ENCODE assay signal across 8 cellular contexts in genomic region chr4:153344131-153345010, GRCh38. TPM values are rescaled to one million over a fixed set of nuclear protein-coding genes. Genes with fewer than 3 reads are reported as not detected.
DNase-seq lines count a peak whose midpoint lies in the region; ATAC-seq, FAIRE-seq and TF ChIP-seq lines count a peak whose summit lies in the region.

MND1 (plus strand) TSS chr4:153344688; CDS start chr4:153344738, 50 bp downstream.

- peak within 1 kb of the TSS; percentile 98 for H3K4me2 ChIP-seq in keratinocyte (ENCODE audit: control insufficient read depth, extremely low read depth, insufficient read depth, low read depth, low read length)

- ATAC-seq in GM19025 (IDR thresholded peaks at IDR 0.05; ENCODE audit: low read depth, unreplicated experiment) (peak; percentile 84), HG03280 (IDR thresholded peaks at IDR 0.05; ENCODE audit: unreplicated experiment) (peak; percentile 89)
- peak; percentile 91 for ATAC-seq in central memory CD8-positive, alpha-beta T cell (replicated peaks; ENCODE audit: extremely low read depth, poor library complexity, severe bottlenecking)

- H3K27ac Mint-ChIP-seq in central memory CD8-positive, alpha-beta T cell (ENCODE audit: low read depth) = no peak within 1 kb of the TSS

- H3K36me3 ChIP-seq in keratinocyte (ENCODE audit: control insufficient read depth in 2 of 2, extremely low read depth in 1 of 2, insufficient read depth in 2 of 2, low read length in 2 of 2) = no peaks in the 10 kb centered on the region

- H2AFZ ChIP-seq in keratinocyte (ENCODE audit: control insufficient read depth, low read length) = peak within 1 kb of the TSS; percentile 97

- peak in 2 of 3 experiments; percentile 78 to 84 for TF ChIP-seq CTCF in keratinocyte (optimal IDR thresholded peaks at IDR 0.05 in 1 of 3, IDR thresholded peaks at IDR 0.05 in 1 of 3, conservative IDR thresholded peaks at IDR 0.05 in 1 of 3; ENCODE audit: extremely low read depth in 1 of 3, insufficient read depth in 2 of 3, low read length in 3 of 3)

- H3K27me3 ChIP-seq in keratinocyte (ENCODE audit: control insufficient read depth, extremely low read depth, insufficient read depth, low read length) = no peaks in the 10 kb centered on the region

- peaks cover 3% of the 10 kb centered on the region for H3K36me3 Mint-ChIP-seq in central memory CD8-positive, alpha-beta T cell (ENCODE audit: insufficient read depth)

- peaks cover 26% of the 10 kb centered on the region for H3K27me3 Mint-ChIP-seq in central memory CD8-positive, alpha-beta T cell

- H3K4me1 Mint-ChIP-seq in central memory CD8-positive, alpha-beta T cell = no peaks in the 10 kb centered on the region

- DNase-seq in Ammon's horn (ENCODE audit: low spot score) (peak; percentile 85), NCI-H345 treated with DMSO at 0.1 percent for 48 hours (lab: John Stamatoyannopoulos, UW; ENCODE audit: unreplicated experiment) (peak; percentile 50), keratinocyte (ENCODE audit: low read depth, low spot score) (no peak)
- peak; percentile 81 for DNase-seq in activated CD4-positive, CD25-positive, alpha-beta regulatory T cell treated with anti-CD3 and anti-CD28 coated beads, Interleukin-2, amount 50 U/mL, for 16 hours (ENCODE audit: low read depth, low spot score)
- DNase-seq in central memory CD8-positive, alpha-beta T cell (ENCODE audit: low spot score in 2 of 2) = peak; percentile 82 to 91
- DNase-seq in stimulated activated CD4-positive, alpha-beta T cell treated with anti-CD3 and anti-CD28 coated beads, Interleukin-15, amount 100 ng/mL, for 1 hour (ENCODE audit: low read depth in 1 of 2, low spot score in 1 of 2) = peak; percentile 80 to 91

- peaks cover 12% of the 10 kb centered on the region for H3K79me2 ChIP-seq in keratinocyte (ENCODE audit: control insufficient read depth, insufficient read depth, low read length)

- H3K9me1 ChIP-seq in keratinocyte (ENCODE audit: control insufficient read depth, extremely low read depth, insufficient read depth, low read length) = no peaks in the 10 kb centered on the region

- no peaks in the 10 kb centered on the region for H3K9me3 Mint-ChIP-seq in central memory CD8-positive, alpha-beta T cell

- peak within 1 kb of the TSS; percentile 85 for H3K4me3 Mint-ChIP-seq in central memory CD8-positive, alpha-beta T cell

- no peak for FAIRE-seq in keratinocyte (lab: Jason Lieb, UNC)

- peak within 1 kb of the TSS; percentile 77 for H3K27ac ChIP-seq in keratinocyte (ENCODE audit: control insufficient read depth, insufficient read depth, low read length)

- H4K20me1 ChIP-seq in keratinocyte (ENCODE audit: control insufficient read depth, extremely low read depth, insufficient read depth, low read length) = no peaks in the 10 kb centered on the region

- H3K9me3 ChIP-seq in keratinocyte (ENCODE audit: control insufficient read depth, low read depth, low read length) = no peaks in the 10 kb centered on the region

- dilution Hi-C loops in keratinocyte (cut with MboI; ENCODE audit: extremely low pct_ligation_motif_present, low sequenced_read_pairs) = no loop called here

- H3K4me3 ChIP-seq in keratinocyte (ENCODE audit: control insufficient read depth in 2 of 3, extremely low read depth in 1 of 3, insufficient read depth in 2 of 3, low read depth in 1 of 3, low read length in 3 of 3) = peak within 1 kb of the TSS; percentile 69 to 94 (median 83)

- peaks cover 15% of the 10 kb centered on the region for H3K4me1 ChIP-seq in keratinocyte (ENCODE audit: control insufficient read depth, extremely low read depth, insufficient read depth, low read length)

- peak within 1 kb of the TSS; percentile 86 for H3K9ac ChIP-seq in keratinocyte (ENCODE audit: control insufficient read depth, extremely low read depth, insufficient read depth, low read length)

RNA-seq across cellular contexts. Expression of gene MND1, which starts in this region (rescaled TPM):
- polyA plus RNA-seq in keratinocyte = 0.49 to 4.9 TPM (median 1.7 TPM) in 3 replicates
- 2.0 TPM for polyA plus RNA-seq in keratinocyte (2011; ENCODE audit: low read depth)
- 1.2 and 1.9 TPM in 2 replicates for polyA plus RNA-seq in keratinocyte (2011; cell fraction: cytosol; rRNA removed)
- polyA plus RNA-seq in keratinocyte (2011; cell fraction: nucleus; rRNA removed) = 0.67 and 0.76 TPM in 2 replicates
- 3.3 TPM in 1 of 2 replicates, not detected in the other for polyA plus RNA-seq in keratinocyte (2012; ENCODE audit: low replicate concordance)
- 2.1 TPM in 1 of 3 replicates, not detected in the others for polyA minus RNA-seq in keratinocyte
- polyA minus RNA-seq in keratinocyte (2011; cell fraction: cytosol; rRNA and poly(A)+ RNA removed) = not detected
- polyA minus RNA-seq in keratinocyte (2011; cell fraction: nucleus; rRNA and poly(A)+ RNA removed) = 0.84 TPM in 1 of 2 replicates, not detected in the other
